Comparison of ENCODE assay signal across 1 cellular context in the genomic region with DNA sequence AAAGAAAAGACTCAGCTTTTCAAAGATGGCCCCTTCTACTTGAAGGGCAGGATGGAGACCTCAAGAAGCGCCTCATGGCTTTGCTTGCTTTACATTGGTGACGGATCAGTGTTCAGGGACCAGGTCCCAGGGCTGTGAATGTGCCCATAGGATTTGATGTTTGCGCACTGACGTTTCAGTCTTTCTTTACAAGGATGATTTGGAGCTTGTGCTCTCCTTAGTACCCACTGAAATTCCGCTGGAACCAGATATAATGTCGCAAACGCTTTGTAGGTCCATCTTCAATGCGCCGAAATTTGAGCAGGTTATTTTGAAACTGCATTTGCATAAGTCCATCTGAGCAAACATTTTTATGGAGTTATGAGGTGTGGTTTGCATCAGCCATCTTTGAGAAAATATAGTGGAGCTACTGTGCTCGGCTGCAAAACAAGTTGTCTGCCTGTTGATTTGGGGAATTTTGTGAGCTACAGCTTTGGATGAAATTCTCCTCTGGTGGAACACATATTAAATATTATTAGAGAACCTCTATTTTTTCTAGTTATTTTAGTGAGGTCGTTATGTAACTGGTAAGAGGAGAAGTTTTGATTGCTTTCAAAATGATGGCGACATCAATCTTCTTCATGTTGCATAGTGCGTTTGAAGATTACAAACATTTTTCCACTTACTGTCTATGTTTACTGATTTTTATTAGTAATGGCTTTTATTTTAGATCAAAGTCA.
TF ChIP-seq lines count a peak whose summit lies in the region.

No MANE protein-coding gene starts in this region.

TF ChIP-seq in K562, 482 proteins besides CTCF, POLR2A, EP300 and RAD21 (continued from another document and continues in another):
- TF ChIP-seq, protein P1, sequence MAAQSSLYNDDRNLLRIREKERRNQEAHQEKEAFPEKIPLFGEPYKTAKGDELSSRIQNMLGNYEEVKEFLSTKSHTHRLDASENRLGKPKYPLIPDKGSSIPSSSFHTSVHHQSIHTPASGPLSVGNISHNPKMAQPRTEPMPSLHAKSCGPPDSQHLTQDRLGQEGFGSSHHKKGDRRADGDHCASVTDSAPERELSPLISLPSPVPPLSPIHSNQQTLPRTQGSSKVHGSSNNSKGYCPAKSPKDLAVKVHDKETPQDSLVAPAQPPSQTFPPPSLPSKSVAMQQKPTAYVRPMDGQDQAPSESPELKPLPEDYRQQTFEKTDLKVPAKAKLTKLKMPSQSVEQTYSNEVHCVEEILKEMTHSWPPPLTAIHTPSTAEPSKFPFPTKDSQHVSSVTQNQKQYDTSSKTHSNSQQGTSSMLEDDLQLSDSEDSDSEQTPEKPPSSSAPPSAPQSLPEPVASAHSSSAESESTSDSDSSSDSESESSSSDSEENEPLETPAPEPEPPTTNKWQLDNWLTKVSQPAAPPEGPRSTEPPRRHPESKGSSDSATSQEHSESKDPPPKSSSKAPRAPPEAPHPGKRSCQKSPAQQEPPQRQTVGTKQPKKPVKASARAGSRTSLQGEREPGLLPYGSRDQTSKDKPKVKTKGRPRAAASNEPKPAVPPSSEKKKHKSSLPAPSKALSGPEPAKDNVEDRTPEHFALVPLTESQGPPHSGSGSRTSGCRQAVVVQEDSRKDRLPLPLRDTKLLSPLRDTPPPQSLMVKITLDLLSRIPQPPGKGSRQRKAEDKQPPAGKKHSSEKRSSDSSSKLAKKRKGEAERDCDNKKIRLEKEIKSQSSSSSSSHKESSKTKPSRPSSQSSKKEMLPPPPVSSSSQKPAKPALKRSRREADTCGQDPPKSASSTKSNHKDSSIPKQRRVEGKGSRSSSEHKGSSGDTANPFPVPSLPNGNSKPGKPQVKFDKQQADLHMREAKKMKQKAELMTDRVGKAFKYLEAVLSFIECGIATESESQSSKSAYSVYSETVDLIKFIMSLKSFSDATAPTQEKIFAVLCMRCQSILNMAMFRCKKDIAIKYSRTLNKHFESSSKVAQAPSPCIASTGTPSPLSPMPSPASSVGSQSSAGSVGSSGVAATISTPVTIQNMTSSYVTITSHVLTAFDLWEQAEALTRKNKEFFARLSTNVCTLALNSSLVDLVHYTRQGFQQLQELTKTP (IDR thresholded peaks at IDR 0.05; ENCODE audit: low read depth in 1 of 2, partially characterized antibody in 2 of 2) = peak in 1 of 2 experiments; percentile 57
- no peak for TF ChIP-seq IRF2 (CRISPR knock-in tag; IDR thresholded peaks at IDR 0.05)
- 0 out of 4 replicates have a peak, but pooled peaks of 1 of the 2 experiments have one; percentile 20 for TF ChIP-seq NRF1 (conservative IDR thresholded peaks at IDR 0.05 in 1 of 2, IDR thresholded peaks at IDR 0.05 in 1 of 2)
- TF ChIP-seq ZNF12 (CRISPR knock-in tag; IDR thresholded peaks at IDR 0.05) = no peak
- TF ChIP-seq ARNT (IDR thresholded peaks at IDR 0.05) = no peak; a peak in 1 of 4 replicates
- no peak for TF ChIP-seq CBX8 (IDR thresholded peaks at IDR 0.05; ENCODE audit: borderline replicate concordance, extremely low read depth, low read depth, low read length, poor library complexity, severe bottlenecking)
- TF ChIP-seq, protein P2, sequence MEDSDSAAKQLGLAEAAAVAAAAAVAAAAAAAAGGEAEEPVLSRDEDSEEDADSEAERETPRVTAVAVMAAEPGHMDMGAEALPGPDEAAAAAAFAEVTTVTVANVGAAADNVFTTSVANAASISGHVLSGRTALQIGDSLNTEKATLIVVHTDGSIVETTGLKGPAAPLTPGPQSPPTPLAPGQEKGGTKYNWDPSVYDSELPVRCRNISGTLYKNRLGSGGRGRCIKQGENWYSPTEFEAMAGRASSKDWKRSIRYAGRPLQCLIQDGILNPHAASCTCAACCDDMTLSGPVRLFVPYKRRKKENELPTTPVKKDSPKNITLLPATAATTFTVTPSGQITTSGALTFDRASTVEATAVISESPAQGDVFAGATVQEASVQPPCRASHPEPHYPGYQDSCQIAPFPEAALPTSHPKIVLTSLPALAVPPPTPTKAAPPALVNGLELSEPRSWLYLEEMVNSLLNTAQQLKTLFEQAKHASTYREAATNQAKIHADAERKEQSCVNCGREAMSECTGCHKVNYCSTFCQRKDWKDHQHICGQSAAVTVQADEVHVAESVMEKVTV (CRISPR knock-in tag; IDR thresholded peaks at IDR 0.05) = no peak
- TF ChIP-seq ZNF41 (CRISPR knock-in tag; conservative IDR thresholded peaks at IDR 0.05) = no peak
- no peak for TF ChIP-seq WHSC1 (IDR thresholded peaks at IDR 0.05; ENCODE audit: low read length)
- TF ChIP-seq SRSF7 (optimal IDR thresholded peaks at IDR 0.05; ENCODE audit: low read depth, low read length) = no peak
- TF ChIP-seq SUPT5H (IDR thresholded peaks at IDR 0.05) = peak; percentile 41; the same call in 1 of the 2 replicates
- TF ChIP-seq POLR2H (tag; IDR thresholded peaks at IDR 0.05; ENCODE audit: low read depth) = peak; percentile 71; the same call in 1 of the 2 replicates
- no peak for TF ChIP-seq TEAD4 (IDR thresholded peaks at IDR 0.05; ENCODE audit: low read length)
- TF ChIP-seq TEAD4 (CRISPR knock-in tag; IDR thresholded peaks at IDR 0.05; ENCODE audit: borderline replicate concordance) = no peak
- no peak for TF ChIP-seq TCF7 (IDR thresholded peaks at IDR 0.05; ENCODE audit: borderline replicate concordance)
- no peak for TF ChIP-seq ZNF586 (CRISPR knock-in tag; conservative IDR thresholded peaks at IDR 0.05)
- TF ChIP-seq SMARCA5 (IDR thresholded peaks at IDR 0.05) = no peak
- TF ChIP-seq, protein P3, sequence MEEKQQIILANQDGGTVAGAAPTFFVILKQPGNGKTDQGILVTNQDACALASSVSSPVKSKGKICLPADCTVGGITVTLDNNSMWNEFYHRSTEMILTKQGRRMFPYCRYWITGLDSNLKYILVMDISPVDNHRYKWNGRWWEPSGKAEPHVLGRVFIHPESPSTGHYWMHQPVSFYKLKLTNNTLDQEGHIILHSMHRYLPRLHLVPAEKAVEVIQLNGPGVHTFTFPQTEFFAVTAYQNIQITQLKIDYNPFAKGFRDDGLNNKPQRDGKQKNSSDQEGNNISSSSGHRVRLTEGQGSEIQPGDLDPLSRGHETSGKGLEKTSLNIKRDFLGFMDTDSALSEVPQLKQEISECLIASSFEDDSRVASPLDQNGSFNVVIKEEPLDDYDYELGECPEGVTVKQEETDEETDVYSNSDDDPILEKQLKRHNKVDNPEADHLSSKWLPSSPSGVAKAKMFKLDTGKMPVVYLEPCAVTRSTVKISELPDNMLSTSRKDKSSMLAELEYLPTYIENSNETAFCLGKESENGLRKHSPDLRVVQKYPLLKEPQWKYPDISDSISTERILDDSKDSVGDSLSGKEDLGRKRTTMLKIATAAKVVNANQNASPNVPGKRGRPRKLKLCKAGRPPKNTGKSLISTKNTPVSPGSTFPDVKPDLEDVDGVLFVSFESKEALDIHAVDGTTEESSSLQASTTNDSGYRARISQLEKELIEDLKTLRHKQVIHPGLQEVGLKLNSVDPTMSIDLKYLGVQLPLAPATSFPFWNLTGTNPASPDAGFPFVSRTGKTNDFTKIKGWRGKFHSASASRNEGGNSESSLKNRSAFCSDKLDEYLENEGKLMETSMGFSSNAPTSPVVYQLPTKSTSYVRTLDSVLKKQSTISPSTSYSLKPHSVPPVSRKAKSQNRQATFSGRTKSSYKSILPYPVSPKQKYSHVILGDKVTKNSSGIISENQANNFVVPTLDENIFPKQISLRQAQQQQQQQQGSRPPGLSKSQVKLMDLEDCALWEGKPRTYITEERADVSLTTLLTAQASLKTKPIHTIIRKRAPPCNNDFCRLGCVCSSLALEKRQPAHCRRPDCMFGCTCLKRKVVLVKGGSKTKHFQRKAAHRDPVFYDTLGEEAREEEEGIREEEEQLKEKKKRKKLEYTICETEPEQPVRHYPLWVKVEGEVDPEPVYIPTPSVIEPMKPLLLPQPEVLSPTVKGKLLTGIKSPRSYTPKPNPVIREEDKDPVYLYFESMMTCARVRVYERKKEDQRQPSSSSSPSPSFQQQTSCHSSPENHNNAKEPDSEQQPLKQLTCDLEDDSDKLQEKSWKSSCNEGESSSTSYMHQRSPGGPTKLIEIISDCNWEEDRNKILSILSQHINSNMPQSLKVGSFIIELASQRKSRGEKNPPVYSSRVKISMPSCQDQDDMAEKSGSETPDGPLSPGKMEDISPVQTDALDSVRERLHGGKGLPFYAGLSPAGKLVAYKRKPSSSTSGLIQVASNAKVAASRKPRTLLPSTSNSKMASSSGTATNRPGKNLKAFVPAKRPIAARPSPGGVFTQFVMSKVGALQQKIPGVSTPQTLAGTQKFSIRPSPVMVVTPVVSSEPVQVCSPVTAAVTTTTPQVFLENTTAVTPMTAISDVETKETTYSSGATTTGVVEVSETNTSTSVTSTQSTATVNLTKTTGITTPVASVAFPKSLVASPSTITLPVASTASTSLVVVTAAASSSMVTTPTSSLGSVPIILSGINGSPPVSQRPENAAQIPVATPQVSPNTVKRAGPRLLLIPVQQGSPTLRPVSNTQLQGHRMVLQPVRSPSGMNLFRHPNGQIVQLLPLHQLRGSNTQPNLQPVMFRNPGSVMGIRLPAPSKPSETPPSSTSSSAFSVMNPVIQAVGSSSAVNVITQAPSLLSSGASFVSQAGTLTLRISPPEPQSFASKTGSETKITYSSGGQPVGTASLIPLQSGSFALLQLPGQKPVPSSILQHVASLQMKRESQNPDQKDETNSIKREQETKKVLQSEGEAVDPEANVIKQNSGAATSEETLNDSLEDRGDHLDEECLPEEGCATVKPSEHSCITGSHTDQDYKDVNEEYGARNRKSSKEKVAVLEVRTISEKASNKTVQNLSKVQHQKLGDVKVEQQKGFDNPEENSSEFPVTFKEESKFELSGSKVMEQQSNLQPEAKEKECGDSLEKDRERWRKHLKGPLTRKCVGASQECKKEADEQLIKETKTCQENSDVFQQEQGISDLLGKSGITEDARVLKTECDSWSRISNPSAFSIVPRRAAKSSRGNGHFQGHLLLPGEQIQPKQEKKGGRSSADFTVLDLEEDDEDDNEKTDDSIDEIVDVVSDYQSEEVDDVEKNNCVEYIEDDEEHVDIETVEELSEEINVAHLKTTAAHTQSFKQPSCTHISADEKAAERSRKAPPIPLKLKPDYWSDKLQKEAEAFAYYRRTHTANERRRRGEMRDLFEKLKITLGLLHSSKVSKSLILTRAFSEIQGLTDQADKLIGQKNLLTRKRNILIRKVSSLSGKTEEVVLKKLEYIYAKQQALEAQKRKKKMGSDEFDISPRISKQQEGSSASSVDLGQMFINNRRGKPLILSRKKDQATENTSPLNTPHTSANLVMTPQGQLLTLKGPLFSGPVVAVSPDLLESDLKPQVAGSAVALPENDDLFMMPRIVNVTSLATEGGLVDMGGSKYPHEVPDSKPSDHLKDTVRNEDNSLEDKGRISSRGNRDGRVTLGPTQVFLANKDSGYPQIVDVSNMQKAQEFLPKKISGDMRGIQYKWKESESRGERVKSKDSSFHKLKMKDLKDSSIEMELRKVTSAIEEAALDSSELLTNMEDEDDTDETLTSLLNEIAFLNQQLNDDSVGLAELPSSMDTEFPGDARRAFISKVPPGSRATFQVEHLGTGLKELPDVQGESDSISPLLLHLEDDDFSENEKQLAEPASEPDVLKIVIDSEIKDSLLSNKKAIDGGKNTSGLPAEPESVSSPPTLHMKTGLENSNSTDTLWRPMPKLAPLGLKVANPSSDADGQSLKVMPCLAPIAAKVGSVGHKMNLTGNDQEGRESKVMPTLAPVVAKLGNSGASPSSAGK (IDR thresholded peaks at IDR 0.05) = peak; percentile 50
- TF ChIP-seq, protein P4, sequence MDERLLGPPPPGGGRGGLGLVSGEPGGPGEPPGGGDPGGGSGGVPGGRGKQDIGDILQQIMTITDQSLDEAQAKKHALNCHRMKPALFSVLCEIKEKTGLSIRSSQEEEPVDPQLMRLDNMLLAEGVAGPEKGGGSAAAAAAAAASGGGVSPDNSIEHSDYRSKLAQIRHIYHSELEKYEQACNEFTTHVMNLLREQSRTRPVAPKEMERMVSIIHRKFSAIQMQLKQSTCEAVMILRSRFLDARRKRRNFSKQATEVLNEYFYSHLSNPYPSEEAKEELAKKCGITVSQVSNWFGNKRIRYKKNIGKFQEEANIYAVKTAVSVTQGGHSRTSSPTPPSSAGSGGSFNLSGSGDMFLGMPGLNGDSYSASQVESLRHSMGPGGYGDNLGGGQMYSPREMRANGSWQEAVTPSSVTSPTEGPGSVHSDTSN (CRISPR knock-in tag; IDR thresholded peaks at IDR 0.05; ENCODE audit: low read depth) = no peak
- TF ChIP-seq, protein P4 (tag; conservative IDR thresholded peaks at IDR 0.05; ENCODE audit: low read depth) = peak; percentile 27; the same call in 1 of the 2 replicates
- 0 out of 2 replicates have a peak, but pooled peaks have one; percentile 11 for TF ChIP-seq ZSCAN32 (CRISPR knock-in tag; IDR thresholded peaks at IDR 0.05)
- TF ChIP-seq, protein P5, sequence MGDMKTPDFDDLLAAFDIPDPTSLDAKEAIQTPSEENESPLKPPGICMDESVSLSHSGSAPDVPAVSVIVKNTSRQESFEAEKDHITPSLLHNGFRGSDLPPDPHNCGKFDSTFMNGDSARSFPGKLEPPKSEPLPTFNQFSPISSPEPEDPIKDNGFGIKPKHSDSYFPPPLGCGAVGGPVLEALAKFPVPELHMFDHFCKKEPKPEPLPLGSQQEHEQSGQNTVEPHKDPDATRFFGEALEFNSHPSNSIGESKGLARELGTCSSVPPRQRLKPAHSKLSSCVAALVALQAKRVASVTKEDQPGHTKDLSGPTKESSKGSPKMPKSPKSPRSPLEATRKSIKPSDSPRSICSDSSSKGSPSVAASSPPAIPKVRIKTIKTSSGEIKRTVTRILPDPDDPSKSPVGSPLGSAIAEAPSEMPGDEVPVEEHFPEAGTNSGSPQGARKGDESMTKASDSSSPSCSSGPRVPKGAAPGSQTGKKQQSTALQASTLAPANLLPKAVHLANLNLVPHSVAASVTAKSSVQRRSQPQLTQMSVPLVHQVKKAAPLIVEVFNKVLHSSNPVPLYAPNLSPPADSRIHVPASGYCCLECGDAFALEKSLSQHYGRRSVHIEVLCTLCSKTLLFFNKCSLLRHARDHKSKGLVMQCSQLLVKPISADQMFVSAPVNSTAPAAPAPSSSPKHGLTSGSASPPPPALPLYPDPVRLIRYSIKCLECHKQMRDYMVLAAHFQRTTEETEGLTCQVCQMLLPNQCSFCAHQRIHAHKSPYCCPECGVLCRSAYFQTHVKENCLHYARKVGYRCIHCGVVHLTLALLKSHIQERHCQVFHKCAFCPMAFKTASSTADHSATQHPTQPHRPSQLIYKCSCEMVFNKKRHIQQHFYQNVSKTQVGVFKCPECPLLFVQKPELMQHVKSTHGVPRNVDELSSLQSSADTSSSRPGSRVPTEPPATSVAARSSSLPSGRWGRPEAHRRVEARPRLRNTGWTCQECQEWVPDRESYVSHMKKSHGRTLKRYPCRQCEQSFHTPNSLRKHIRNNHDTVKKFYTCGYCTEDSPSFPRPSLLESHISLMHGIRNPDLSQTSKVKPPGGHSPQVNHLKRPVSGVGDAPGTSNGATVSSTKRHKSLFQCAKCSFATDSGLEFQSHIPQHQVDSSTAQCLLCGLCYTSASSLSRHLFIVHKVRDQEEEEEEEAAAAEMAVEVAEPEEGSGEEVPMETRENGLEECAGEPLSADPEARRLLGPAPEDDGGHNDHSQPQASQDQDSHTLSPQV (IDR thresholded peaks at IDR 0.05) = peak; percentile 32; the same call in 1 of the 2 replicates
- TF ChIP-seq FOXK1 (CRISPR knock-in tag; IDR thresholded peaks at IDR 0.05; ENCODE audit: borderline replicate concordance) = no peak
- TF ChIP-seq HDAC1 (IDR thresholded peaks at IDR 0.05) = peak in 1 of 2 experiments; percentile 48; a peak in 1 of 4 replicates
- peak; percentile 17; the same call in 1 of the 2 replicates for TF ChIP-seq SP1 (CRISPR knock-in tag; IDR thresholded peaks at IDR 0.05)
- TF ChIP-seq JUND (IDR thresholded peaks at IDR 0.05; ENCODE audit: borderline replicate concordance, low read depth, low read length) = peak; percentile 21; the same call in 1 of the 2 replicates
- no peak; the same call in 2 of the 3 replicates for TF ChIP-seq JUND (tag; IDR thresholded peaks at IDR 0.05; ENCODE audit: borderline replicate concordance, low read depth, low read length)
